ENCODE assay signal across 9 cellular contexts in the genomic region with DNA sequence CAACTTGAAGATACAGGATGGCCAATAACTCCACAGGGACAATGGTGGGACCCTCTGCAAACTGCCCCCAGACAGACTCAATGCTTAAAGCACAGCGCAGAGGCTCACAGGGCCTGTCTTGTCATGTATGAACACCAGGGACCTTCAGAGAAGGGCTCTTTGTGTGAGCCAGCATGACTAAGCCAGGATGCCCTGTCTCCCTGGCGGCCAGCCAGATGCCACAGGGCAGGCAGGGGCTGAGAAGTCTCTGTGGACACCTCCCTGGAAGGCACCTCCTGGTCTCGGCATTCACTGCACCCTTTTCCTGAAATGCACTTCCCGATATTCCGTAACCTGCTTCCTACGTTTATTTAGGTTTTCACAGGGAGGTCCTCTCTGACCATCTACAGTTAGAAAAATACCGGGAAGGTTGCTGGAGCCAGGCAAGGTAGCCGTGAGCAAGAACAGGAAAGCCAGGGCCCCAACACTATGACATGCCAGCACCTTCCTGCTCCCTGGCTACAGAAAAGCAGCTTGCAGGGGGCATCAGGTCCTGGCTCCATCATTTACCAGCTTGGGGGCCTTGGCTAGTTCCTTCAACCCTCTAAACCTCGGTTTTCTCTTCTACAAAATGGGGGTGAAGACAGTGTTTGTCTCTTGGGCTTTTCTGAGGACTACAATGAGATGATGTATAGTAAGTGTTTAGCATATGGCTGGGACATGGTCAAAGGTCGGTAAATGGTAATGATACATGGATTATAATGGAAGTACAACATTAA.
DNase-seq lines count a peak whose midpoint lies in the region; FAIRE-seq and TF ChIP-seq lines count a peak whose summit lies in the region.
"Had no signal": no experiment of that assay in that cellular context is flagged by ENCODE, and none has a peak within 500 bp of the region (broad histone marks: within the 10 kb centered on the region; RNA-seq: fewer than 3 reads in every experiment).

No MANE protein-coding gene starts in this region.

- TF ChIP-seq EP300 in ovary (IDR thresholded peaks at IDR 0.05) = no peak

- H3K4me1 Mint-ChIP-seq in endodermal cell = peaks cover 7% of the 10 kb centered on the region

- H3K9me3 Mint-ChIP-seq in endodermal cell = no peaks in the 10 kb centered on the region
- H3K9me3 Mint-ChIP-seq: IgD-negative memory B cell had no signal

- WGBS in endodermal cell (ENCODE audit: insufficient coverage in 1 of 2, insufficient read length in 1 of 2), 2 experiments = 89 to 96% methylated on average over 9 to 10 of the region's 10 CpGs
- 65 to 74% (median 66%) methylated on average over 10 of the region's 10 CpGs for WGBS in small intestine, 3 donors
- WGBS in ovary, 3 donors = 86 to 88% (median 87%) methylated on average over 10 of the region's 10 CpGs

- intact Hi-C loops in ovary (cut with DNase I) = no loop called here

- DNase-seq in NCI-H748 (lab: John Stamatoyannopoulos, UW; ENCODE audit: unreplicated experiment) = peak; percentile 26
- DNase-seq in NCI-H748 treated with DMSO at 0.1 percent for 48 hours (lab: John Stamatoyannopoulos, UW) = no peak
- peak; percentile 31 for DNase-seq in NCI-H226
- no peak for DNase-seq in endodermal cell
- DNase-seq in small intestine = peak; percentile 67
- DNase-seq in middle frontal gyrus (ENCODE audit: extremely low spot score, low spot score) = no peak
- DNase-seq in NOMO-1 treated with DMSO at 0.1 percent for 48 hours (lab: John Stamatoyannopoulos, UW; ENCODE audit: unreplicated experiment) = no peak
- no peak for DNase-seq in ovary

- no peak for TF ChIP-seq CTCF in endodermal cell (conservative IDR thresholded peaks at IDR 0.05)
- no peak for TF ChIP-seq CTCF in ovary (IDR thresholded peaks at IDR 0.05)

- H3K27ac Mint-ChIP-seq in endodermal cell = no peak overlapping the region

- H3K4me3 ChIP-seq in endodermal cell (ENCODE audit: low read length) (no peak overlapping the region), small intestine (ENCODE audit: low read depth in 1 of 2, low read length in 2 of 2) (no peak overlapping the region), ovary (no peak overlapping the region)

- H3K9me3 ChIP-seq in endodermal cell (ENCODE audit: control insufficient read depth, low read length) = no peaks in the 10 kb centered on the region
- H3K9me3 ChIP-seq in small intestine (ENCODE audit: control insufficient read depth, low read depth) = no peaks in the 10 kb centered on the region
- no peaks in the 10 kb centered on the region for H3K9me3 ChIP-seq in ovary

- no peak overlapping the region for H3K9ac ChIP-seq in endodermal cell (ENCODE audit: extremely low read depth, low read length, poor library complexity, severe bottlenecking)

- no peak overlapping the region for H3K4me3 Mint-ChIP-seq in endodermal cell

- H3K27me3 Mint-ChIP-seq in endodermal cell (ENCODE audit: insufficient read depth) = no peaks in the 10 kb centered on the region
- H3K27me3 Mint-ChIP-seq: IgD-negative memory B cell had no signal

- H3K27me3 ChIP-seq in endodermal cell (ENCODE audit: control insufficient read depth, insufficient read depth, low read length, poor library complexity, severe bottlenecking) (no peaks in the 10 kb centered on the region), small intestine (ENCODE audit: control insufficient read depth in 2 of 2, insufficient read depth in 2 of 2, low read length in 2 of 2) (no peaks in the 10 kb centered on the region), ovary (no peaks in the 10 kb centered on the region)

- no peaks in the 10 kb centered on the region for H3K4me1 ChIP-seq in endodermal cell (ENCODE audit: control insufficient read depth, insufficient read depth, low read length)
- H3K4me1 ChIP-seq in small intestine (ENCODE audit: control insufficient read depth in 2 of 2, insufficient read depth in 1 of 2, low read depth in 1 of 2, low read length in 1 of 2) = no peaks in the 10 kb centered on the region
- peaks cover 16% of the 10 kb centered on the region for H3K4me1 ChIP-seq in ovary (ENCODE audit: insufficient read depth)

- no peak for TF ChIP-seq POLR2A in ovary (IDR thresholded peaks at IDR 0.05)

- H3K27ac ChIP-seq in endodermal cell (ENCODE audit: low read depth, low read length) = peak overlapping the region; percentile 24
- no peak overlapping the region for H3K27ac ChIP-seq in small intestine (ENCODE audit: low read depth in 1 of 2, low read length in 1 of 2)
- no peak overlapping the region for H3K27ac ChIP-seq in ovary

- no peaks in the 10 kb centered on the region for H3K36me3 Mint-ChIP-seq in endodermal cell (ENCODE audit: low read depth)
- H3K36me3 Mint-ChIP-seq: IgD-negative memory B cell had no signal

- FAIRE-seq in small intestine (lab: Jason Lieb, UNC) = no peak

- H3K36me3 ChIP-seq in endodermal cell (ENCODE audit: control insufficient read depth, insufficient read depth, low read length) (no peaks in the 10 kb centered on the region), small intestine (ENCODE audit: control insufficient read depth in 2 of 2, insufficient read depth in 2 of 2, low read length in 2 of 2) (no peaks in the 10 kb centered on the region), ovary (no peaks in the 10 kb centered on the region)

Comparison
In these comparisons a context has a peak if more than half of its experiments do, and no peak if none do; other contexts are left out.
1. DNase-seq: peak in NCI-H748 (single experiment), NCI-H226 (single experiment) and small intestine (single experiment); none in NCI-H748 treated with DMSO at 0.1 percent for 48 hours (single experiment), endodermal cell (single experiment), middle frontal gyrus (single experiment), NOMO-1 treated with DMSO at 0.1 percent for 48 hours (single experiment) and ovary (0 of 5).